In genomic region chr6:33312361-33313104, GRCh38 we compare ENCODE assay signal across 8 cellular contexts. TPM values are rescaled to one million over a fixed set of nuclear protein-coding genes. Genes with fewer than 3 reads are reported as not detected.
A peak's percentile ranks its signal among the peaks of the same experiment; 100 is the strongest.
DNase-seq lines count a peak whose midpoint lies in the region; ATAC-seq and TF ChIP-seq lines count a peak whose summit lies in the region.

No MANE protein-coding gene starts in this region.

- POLR2A ChIA-PET in CD8-positive, alpha-beta T cell (lab: Charles Lee): interaction anchor here (0.6 to 3.8 kb wide), 13 partner anchors 13 to 387 kb away, joined by 3 to 44 read pairs (median 5); partner anchors contain the start of genes B3GALT4, CUTA, PFDN6 and RGL2
- POLR2A ChIA-PET in HEK293T (lab: Yijun Ruan, JAX): interaction anchor here (0.9 to 4.6 kb wide), 8 partner anchors 11 to 341 kb away, joined by 3 to 46 read pairs (median 6); partner anchors contain the start of genes B3GALT4, PFDN6, RGL2 and RPS18

- DNase-seq in CD8-positive, alpha-beta T cell: peak; percentile 68 to 94 (median 81)
- DNase-seq in HEK293T (ENCODE audit: extremely low spot score) (peak; percentile 61), NCI-H2196 (lab: John Stamatoyannopoulos, UW; ENCODE audit: unreplicated experiment) (peak; percentile 89), cerebellar cortex (ENCODE audit: low spot score) (peak; percentile 97), kidney tubule cell (ENCODE audit: low spot score) (peak; percentile 86)
- DNase-seq in activated CD4-positive, alpha-beta T cell treated with anti-CD3 and anti-CD28 coated beads for 1 hour: peak; percentile 78
- DNase-seq in stimulated activated CD4-positive, alpha-beta T cell treated with anti-CD3 and anti-CD28 coated beads, Interleukin-1b, Interleukin-23, amount 100 ng/mL, for 1 hour (ENCODE audit: low read depth in 2 of 2): peak; percentile 56 to 65

- H3K27me3 ChIP-seq in CD8-positive, alpha-beta T cell (ENCODE audit: insufficient read depth, low read length): no peaks in the 10 kb centered on the region

- no peaks in the 10 kb centered on the region for H3K9me3 ChIP-seq in CD8-positive, alpha-beta T cell (ENCODE audit: low read length)

- TF ChIP-seq CTCF in CD8-positive, alpha-beta T cell (IDR thresholded peaks at IDR 0.05): no peak

- no peaks in the 10 kb centered on the region for H3K27me3 Mint-ChIP-seq in CD8-positive, alpha-beta T cell (ENCODE audit: low read depth)

- peak overlapping the region; percentile 97 for H3K27ac Mint-ChIP-seq in CD8-positive, alpha-beta T cell

- CTCF ChIA-PET in CD8-positive, alpha-beta T cell (lab: Charles Lee): interaction anchor here (0.7 to 3.5 kb wide), 9 partner anchors 11 to 114 kb away, joined by 3 to 22 read pairs (median 6); partner anchors contain the start of genes PFDN6, RGL2, RPS18 and VPS52
- CTCF ChIA-PET in HEK293T (lab: Yijun Ruan, JAX): interaction anchor here (0.7 to 1.2 kb wide), 2 partner anchors 12 to 13 kb away, joined by 3 to 4 read pairs; no protein-coding TSS in a partner anchor

- peak overlapping the region; percentile 86 for H3K27ac ChIP-seq in CD8-positive, alpha-beta T cell (ENCODE audit: low read depth, low read length)

- peak overlapping the region; percentile 100 for H3K4me3 ChIP-seq in CD8-positive, alpha-beta T cell (ENCODE audit: low read depth, low read length)

- peak overlapping the region; percentile 98 for H3K4me3 Mint-ChIP-seq in CD8-positive, alpha-beta T cell

- H3K4me1 Mint-ChIP-seq in CD8-positive, alpha-beta T cell (ENCODE audit: low read depth): peaks cover 57% of the 10 kb centered on the region

- peaks cover 5% of the 10 kb centered on the region for H3K36me3 ChIP-seq in CD8-positive, alpha-beta T cell (ENCODE audit: insufficient read depth, low read length)

- peaks cover 41% of the 10 kb centered on the region for H3K4me1 ChIP-seq in CD8-positive, alpha-beta T cell (ENCODE audit: insufficient read depth, low read length)

- intact Hi-C loops in CD8-positive, alpha-beta T cell (cut with DNase I, micrococcal nuclease): loop anchor here (1.0 to 10.0 kb wide), 9 partner anchors 14 to 1118 kb away; partner anchors contain the start of genes RGL2 (in 2 of the 2), B3GALT4 (in 1 of the 2), GPSM3 (in 1 of the 2) and HSD17B8 (in 1 of the 2)

- no peaks in the 10 kb centered on the region for H3K9me3 Mint-ChIP-seq in CD8-positive, alpha-beta T cell

- ATAC-seq in CD8-positive, alpha-beta T cell: peak; percentile 51
- ATAC-seq in GM18907 (IDR thresholded peaks at IDR 0.05; ENCODE audit: unreplicated experiment): no peak

- H3K36me3 Mint-ChIP-seq in CD8-positive, alpha-beta T cell: peaks cover 49% of the 10 kb centered on the region

TF ChIP-seq in HEK293T, 16 proteins besides CTCF, POLR2A, EP300 and RAD21:
- TF ChIP-seq FOXM1 (IDR thresholded peaks at IDR 0.05; ENCODE audit: borderline replicate concordance) (no peak), SUZ12 (IDR thresholded peaks at IDR 0.05) (no peak), FOXA1 (IDR thresholded peaks at IDR 0.05) (no peak), ELF4 (IDR thresholded peaks at IDR 0.05) (no peak), L3MBTL2 (conservative IDR thresholded peaks at IDR 0.05) (no peak), SP1 (IDR thresholded peaks at IDR 0.05) (no peak), PKNOX1 (IDR thresholded peaks at IDR 0.05) (no peak), ZNF384 (IDR thresholded peaks at IDR 0.05) (peak; percentile 75)

RNA-seq across cellular contexts. Expression of gene TAPBP, which starts 1.3 kb away (rescaled TPM):
- total RNA-seq in CD8-positive, alpha-beta T cell: 100 to 1,000 TPM; 246 TPM

RNA-seq across cellular contexts. Expression of gene ZBTB22, which starts 5.0 kb away (rescaled TPM):
- 1 to 10 TPM; 8.8 to 9.3 TPM for total RNA-seq in CD8-positive, alpha-beta T cell

RNA-seq across cellular contexts. Expression of gene DAXX, which starts 10.2 kb away (rescaled TPM):
- 10 to 100 TPM; 13.7 to 14.2 TPM for total RNA-seq in CD8-positive, alpha-beta T cell

RNA-seq across cellular contexts. Expression of gene RGL2, which starts 13.8 kb away (rescaled TPM):
- 10 to 100 TPM; 28.8 to 29.7 TPM for total RNA-seq in CD8-positive, alpha-beta T cell

RNA-seq across cellular contexts. Expression of gene PFDN6, which starts 23.1 kb away (rescaled TPM):
- 10 to 100 TPM in 1 of 2 experiments, 1 to 10 TPM in 1; 9.4 to 11.2 TPM for total RNA-seq in CD8-positive, alpha-beta T cell
